ENCODE assay signal across 38 cellular contexts in the genomic region with DNA sequence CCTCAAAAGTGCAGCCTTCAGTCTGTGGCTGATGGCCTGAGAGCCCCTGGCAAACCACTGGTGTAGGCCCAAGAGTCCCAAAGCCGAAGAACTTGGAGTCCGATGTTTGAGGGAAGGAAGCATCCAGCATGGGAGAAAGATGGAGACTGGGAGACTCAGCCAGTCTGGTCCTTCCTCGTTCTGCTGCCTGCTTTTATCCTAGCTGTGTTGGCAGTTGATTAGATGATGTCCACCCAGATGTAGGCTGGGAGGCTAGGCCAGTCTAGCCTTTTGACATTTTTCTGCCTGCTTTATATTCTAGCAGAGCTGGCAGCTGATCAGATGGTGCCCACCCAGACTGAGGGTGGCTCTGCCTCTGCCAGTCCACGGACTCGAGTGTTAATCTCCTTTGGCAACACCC. TPM values are rescaled to one million over a fixed set of nuclear protein-coding genes. Genes with fewer than 3 reads are reported as not detected.
"Had no signal": no experiment of that assay in that cellular context is flagged by ENCODE, and none has a peak within 500 bp of the region (broad histone marks: within the 10 kb centered on the region; RNA-seq: fewer than 3 reads in every experiment).

No MANE protein-coding gene starts in this region.

- H3K36me3 ChIP-seq: adrenal gland, brain microvascular endothelial cell, breast epithelium had no signal

- H3K27me3 Mint-ChIP-seq: activated B cell treated with CpG ODN at 0.5 μM for 24 hours; activated CD4-positive, alpha-beta T cell treated with anti-CD3 and anti-CD28 coated beads, Interleukin-2, amount 10 ng/mL, durations not matched to agents 24 days and 14 days; activated naive CD8-positive, alpha-beta T cell treated with anti-CD3 and anti-CD28 coated beads for 36 hours had no signal

- H3K9me3 Mint-ChIP-seq: activated CD4-positive, alpha-beta memory T cell treated with anti-CD3 and anti-CD28 coated beads for 36 hours; activated CD4-positive, alpha-beta T cell treated with anti-CD3 and anti-CD28 coated beads, Interleukin-2, amount 10 ng/mL, durations not matched to agents 24 days and 14 days; activated CD8-positive, alpha-beta T cell treated with anti-CD3 and anti-CD28 coated beads for 36 hours; activated T-helper 1 cell treated with anti-CD3 and anti-CD28 coated beads, Interleukin-12 subunit alpha, Interleukin-12 subunit beta, Interleukin-2, Interleukin-4 antibody, amounts not matched to agents 30 ng/mL and 10 ng/mL and 1 ng/mL, durations not matched to agents 14 hours and 24 hours and 36 hours; activated T-helper 17 cell treated with anti-CD3 and anti-CD28 coated beads, Interleukin-2, amount 50 U/mL, for 72 hours; T-helper 1 cell treated with Interleukin-12 subunit alpha and Interleukin-12 subunit beta and Interleukin-4 antibody, amounts not matched to agents 30 μg/mL and 1 μg/mL, for 36 hours; T-helper 2 cell treated with Interferon-gamma antibody and Interleukin-4, amounts not matched to agents 5 μg/mL and 100 μg/mL, for 36 hours had no signal

- H3K4me1 ChIP-seq: adrenal gland, breast epithelium had no signal

- H3K27me3 ChIP-seq: adrenal gland, body of pancreas, brain microvascular endothelial cell, breast epithelium had no signal

- H3K4me3 Mint-ChIP-seq: activated B cell treated with CpG ODN at 0.5 μM for 24 hours; activated CD4-positive, alpha-beta memory T cell treated with anti-CD3 and anti-CD28 coated beads for 36 hours; activated CD4-positive, alpha-beta T cell treated with anti-CD3 and anti-CD28 coated beads, Interleukin-2, amount 10 ng/mL, durations not matched to agents 24 days and 14 days; activated CD8-positive, alpha-beta T cell treated with anti-CD3 and anti-CD28 coated beads for 36 hours; activated naive CD4-positive, alpha-beta T cell treated with anti-CD3 and anti-CD28 coated beads for 36 hours; activated naive CD8-positive, alpha-beta T cell treated with anti-CD3 and anti-CD28 coated beads for 36 hours; activated T-cell treated with anti-CD3 and anti-CD28 coated beads, Interleukin-2, amount 50 U/mL, for 4 hours; activated T-cell treated with anti-CD3 and anti-CD28 coated beads, Interleukin-2, amount 50 U/mL, for 72 hours; activated T-helper 1 cell treated with anti-CD3 and anti-CD28 coated beads, Interleukin-12 subunit alpha, Interleukin-12 subunit beta, Interleukin-2, Interleukin-4 antibody, amounts not matched to agents 30 ng/mL and 10 ng/mL and 1 ng/mL, durations not matched to agents 14 hours and 24 hours and 36 hours; activated T-helper 17 cell treated with anti-CD3 and anti-CD28 coated beads, Interleukin-2, amount 50 U/mL, for 72 hours; T-helper 1 cell treated with Interleukin-12 subunit alpha and Interleukin-12 subunit beta and Interleukin-4 antibody, amounts not matched to agents 30 μg/mL and 1 μg/mL, for 36 hours; T-helper 2 cell treated with Interferon-gamma antibody and Interleukin-4, amounts not matched to agents 5 μg/mL and 100 μg/mL, for 36 hours had no signal

- H3K36me3 Mint-ChIP-seq: activated naive CD8-positive, alpha-beta T cell treated with anti-CD3 and anti-CD28 coated beads for 36 hours had no signal

- H3K4me3 ChIP-seq: adrenal gland, body of pancreas, breast epithelium had no signal

- H3K9me3 ChIP-seq: adrenal gland, body of pancreas had no signal

- H3K27ac ChIP-seq: adrenal gland, brain microvascular endothelial cell, breast epithelium, VCaP had no signal

- DNase-seq: activated B cell treated with CpG ODN at 0.5 μM for 24 hours; activated CD4-positive, alpha-beta memory T cell treated with anti-CD3 and anti-CD28 coated beads for 36 hours; activated CD4-positive, alpha-beta T cell treated with anti-CD3 and anti-CD28 coated beads for 4 hours; activated CD4-positive, alpha-beta T cell treated with anti-CD3 and anti-CD28 coated beads, Interleukin-2, amount 10 ng/mL, durations not matched to agents 24 days and 14 days; activated CD4-positive, alpha-beta T cell treated with anti-CD3 and anti-CD28 coated beads, Interleukin-2, amount 50 U/mL, for 1 hour; activated CD4-positive, alpha-beta T cell treated with anti-CD3 and anti-CD28 coated beads, Interleukin-2, amount 50 U/mL, for 4 hours; activated CD4-positive, CD25-positive, alpha-beta regulatory T cell treated with anti-CD3 and anti-CD28 coated beads, Interleukin-2, amount 50 U/mL, for 72 hours; activated CD8-positive, alpha-beta memory T cell treated with anti-CD3 and anti-CD28 coated beads, Interleukin-2, amount 50 U/mL, for 4 hours; activated CD8-positive, alpha-beta T cell treated with anti-CD3 and anti-CD28 coated beads for 36 hours; activated effector memory CD4-positive, alpha-beta T cell treated with anti-CD3 and anti-CD28 coated beads, Interleukin-2, amount 50 U/mL, for 16 hours; activated gamma-delta T cell treated with Interleukin-2 at 50 U/mL for 16 hours; activated naive CD4-positive, alpha-beta T cell; activated naive CD4-positive, alpha-beta T cell treated with anti-CD3 and anti-CD28 coated beads for 36 hours; activated naive CD4-positive, alpha-beta T cell treated with anti-CD3 and anti-CD28 coated beads, Interleukin-2, amount 50 U/mL, for 16 hours; activated naive CD8-positive, alpha-beta T cell treated with anti-CD3 and anti-CD28 coated beads for 36 hours; activated T-cell treated with anti-CD3 and anti-CD28 coated beads for 4 hours; activated T-cell treated with anti-CD3 and anti-CD28 coated beads, Interleukin-2, amount 50 U/mL, for 1 hour; activated T-cell treated with anti-CD3 and anti-CD28 coated beads, Interleukin-2, amount 50 U/mL, for 4 hours; activated T-cell treated with anti-CD3 and anti-CD28 coated beads, Interleukin-2, amount 50 U/mL, for 72 hours; adrenal gland; amniotic stem cell; aorta; body of pancreas; brain microvascular endothelial cell; central memory CD4-positive, alpha-beta T cell; T-helper 1 cell; T-helper 2 cell; T-helper 9 cell had no signal

- H3K27ac Mint-ChIP-seq: activated B cell treated with CpG ODN at 0.5 μM for 24 hours; activated CD4-positive, alpha-beta memory T cell treated with anti-CD3 and anti-CD28 coated beads for 36 hours; activated CD4-positive, alpha-beta T cell treated with anti-CD3 and anti-CD28 coated beads, Interleukin-2, amount 10 ng/mL, durations not matched to agents 24 days and 14 days; activated CD8-positive, alpha-beta T cell treated with anti-CD3 and anti-CD28 coated beads for 36 hours; activated naive CD4-positive, alpha-beta T cell treated with anti-CD3 and anti-CD28 coated beads for 36 hours; activated naive CD4-positive, alpha-beta T cell treated with anti-CD3 and anti-CD28 coated beads, Interleukin-2, amount 50 U/mL, for 72 hours; activated naive CD8-positive, alpha-beta T cell treated with anti-CD3 and anti-CD28 coated beads for 36 hours; activated T-cell treated with anti-CD3 and anti-CD28 coated beads, Interleukin-2, amount 50 U/mL, for 72 hours; activated T-helper 1 cell treated with anti-CD3 and anti-CD28 coated beads, Interleukin-12 subunit alpha, Interleukin-12 subunit beta, Interleukin-2, Interleukin-4 antibody, amounts not matched to agents 30 ng/mL and 10 ng/mL and 1 ng/mL, durations not matched to agents 14 hours and 24 hours and 36 hours; activated T-helper 17 cell treated with anti-CD3 and anti-CD28 coated beads, Interleukin-2, amount 50 U/mL, for 72 hours; T-helper 1 cell treated with Interleukin-12 subunit alpha and Interleukin-12 subunit beta and Interleukin-4 antibody, amounts not matched to agents 30 μg/mL and 1 μg/mL, for 36 hours; T-helper 2 cell treated with Interferon-gamma antibody and Interleukin-4, amounts not matched to agents 5 μg/mL and 100 μg/mL, for 36 hours had no signal

RNA-seq across cellular contexts. Expression of a gene that starts 1.1 kb away (rescaled TPM):
- total RNA-seq: activated B cell treated with CpG ODN at 0.5 μM for 24 hours; activated CD4-positive, alpha-beta memory T cell treated with anti-CD3 and anti-CD28 coated beads for 36 hours; activated CD4-positive, alpha-beta T cell treated with anti-CD3 and anti-CD28 coated beads, Interleukin-2, amount 10 ng/mL, durations not matched to agents 24 days and 14 days; activated CD8-positive, alpha-beta memory T cell treated with anti-CD3 and anti-CD28 coated beads for 36 hours; activated CD8-positive, alpha-beta T cell treated with anti-CD3 and anti-CD28 coated beads for 36 hours; activated naive CD4-positive, alpha-beta T cell treated with anti-CD3 and anti-CD28 coated beads for 36 hours; activated naive CD4-positive, alpha-beta T cell treated with anti-CD3 and anti-CD28 coated beads, Interleukin-2, amount 50 U/mL, for 72 hours; activated naive CD8-positive, alpha-beta T cell treated with anti-CD3 and anti-CD28 coated beads for 36 hours; activated T-cell treated with anti-CD3 and anti-CD28 coated beads, Interleukin-2, amount 50 U/mL, for 4 hours; activated T-cell treated with anti-CD3 and anti-CD28 coated beads, Interleukin-2, amount 50 U/mL, for 72 hours; activated T-helper 1 cell treated with anti-CD3 and anti-CD28 coated beads, Interleukin-12 subunit alpha, Interleukin-12 subunit beta, Interleukin-2, Interleukin-4 antibody, amounts not matched to agents 30 ng/mL and 10 ng/mL and 1 ng/mL, durations not matched to agents 14 hours and 24 hours and 36 hours; activated T-helper 17 cell treated with anti-CD3 and anti-CD28 coated beads, Interleukin-2, amount 50 U/mL, for 72 hours; adrenal gland; aorta; astrocyte; body of pancreas; cardiac septum had no signal

RNA-seq across cellular contexts. Expression of a gene that starts 54.1 kb away (rescaled TPM):
- total RNA-seq: activated B cell treated with CpG ODN at 0.5 μM for 24 hours; activated CD4-positive, alpha-beta memory T cell treated with anti-CD3 and anti-CD28 coated beads for 36 hours; activated CD4-positive, alpha-beta T cell treated with anti-CD3 and anti-CD28 coated beads, Interleukin-2, amount 10 ng/mL, durations not matched to agents 24 days and 14 days; activated CD8-positive, alpha-beta memory T cell treated with anti-CD3 and anti-CD28 coated beads for 36 hours; activated CD8-positive, alpha-beta T cell treated with anti-CD3 and anti-CD28 coated beads for 36 hours; activated naive CD4-positive, alpha-beta T cell treated with anti-CD3 and anti-CD28 coated beads for 36 hours; activated naive CD4-positive, alpha-beta T cell treated with anti-CD3 and anti-CD28 coated beads, Interleukin-2, amount 50 U/mL, for 72 hours; activated naive CD8-positive, alpha-beta T cell treated with anti-CD3 and anti-CD28 coated beads for 36 hours; activated T-cell treated with anti-CD3 and anti-CD28 coated beads, Interleukin-2, amount 50 U/mL, for 4 hours; activated T-cell treated with anti-CD3 and anti-CD28 coated beads, Interleukin-2, amount 50 U/mL, for 72 hours; activated T-helper 1 cell treated with anti-CD3 and anti-CD28 coated beads, Interleukin-12 subunit alpha, Interleukin-12 subunit beta, Interleukin-2, Interleukin-4 antibody, amounts not matched to agents 30 ng/mL and 10 ng/mL and 1 ng/mL, durations not matched to agents 14 hours and 24 hours and 36 hours; activated T-helper 17 cell treated with anti-CD3 and anti-CD28 coated beads, Interleukin-2, amount 50 U/mL, for 72 hours; adrenal gland; aorta; astrocyte; body of pancreas; breast epithelium; cardiac septum had no signal
